In genomic region chr7:100655908-100656674, GRCh38 we compare ENCODE assay signal across 8 cellular contexts. TPM values are rescaled to one million over a fixed set of nuclear protein-coding genes. Genes with fewer than 3 reads are reported as not detected.
DNase-seq lines count a peak whose midpoint lies in the region; ATAC-seq and TF ChIP-seq lines count a peak whose summit lies in the region.

Gene ACTL6B (minus strand): TSS chr7:100656448. CDS start chr7:100656354, 94 bp downstream.

- H3K27ac ChIP-seq in foreskin keratinocyte, result no peak within 1 kb of the TSS

- peaks cover 32% of the 10 kb centered on the region for H3K27me3 ChIP-seq in foreskin keratinocyte

- ATAC-seq in foreskin keratinocyte, result peak; percentile 29
- ATAC-seq in GM18870 (IDR thresholded peaks at IDR 0.05; ENCODE audit: unreplicated experiment), result no peak
- ATAC-seq in GM18907 (IDR thresholded peaks at IDR 0.05; ENCODE audit: unreplicated experiment), result no peak

- H3K4me1 ChIP-seq in foreskin keratinocyte, result no peaks in the 10 kb centered on the region

- DNase-seq in GM03348 (ENCODE audit: low spot score), result peak; percentile 91
- peak; percentile 65 for DNase-seq in NCI-H2171 treated with DMSO at 0.1 percent for 48 hours (lab: John Stamatoyannopoulos, UW)
- DNase-seq in activated CD8-positive, alpha-beta memory T cell treated with anti-CD3 and anti-CD28 coated beads, Interleukin-2, amount 50 U/mL, for 4 hours, result peak; percentile 41
- no peak for DNase-seq in foreskin keratinocyte
- peak; percentile 74 for DNase-seq in occipital lobe (lab: John Stamatoyannopoulos, UW)
- no peak for DNase-seq in AML-193 (lab: John Stamatoyannopoulos, UW)

- no peak for TF ChIP-seq CTCF in foreskin keratinocyte (conservative IDR thresholded peaks at IDR 0.05)

RNA-seq across cellular contexts. Expression of gene ACTL6B, which starts in this region (rescaled TPM):
- not detected in 2 replicates for total RNA-seq in foreskin keratinocyte
- not detected in 2 replicates for polyA plus RNA-seq in foreskin keratinocyte
- 109 TPM for total RNA-seq in occipital lobe

Comparison
In these comparisons a context has a peak if more than half of its experiments do, and no peak if none do; other contexts are left out.
1. RNA of gene ACTL6B (total RNA-seq): 109 TPM in occipital lobe (single experiment); not detected in foreskin keratinocyte; every median in the first group is over 100 times any median in the second.
2. Peak in ATAC-seq in foreskin keratinocyte; RNA of the gene not detected or under 1 TPM.
3. DNase-seq: peak in GM03348 (single experiment), NCI-H2171 treated with DMSO at 0.1 percent for 48 hours (single experiment), activated CD8-positive, alpha-beta memory T cell treated with anti-CD3 and anti-CD28 coated beads, Interleukin-2, amount 50 U/mL, for 4 hours (single experiment) and occipital lobe (single experiment); none in foreskin keratinocyte (0 of 2) and AML-193 (0 of 2).